In genomic region chr1:36450270-36450918, GRCh38 we compare ENCODE assay signal across 8 cellular contexts. TPM values are rescaled to one million over a fixed set of nuclear protein-coding genes. Genes with fewer than 3 reads are reported as not detected.
DNase-seq lines count a peak whose midpoint lies in the region; ATAC-seq and TF ChIP-seq lines count a peak whose summit lies in the region.

Gene OSCP1, minus strand, starts transcription at chr1:36450451. Its CDS starts 82 bp downstream, at chr1:36450369.

- H3K9me3 Mint-ChIP-seq in natural killer cell treated with Interleukin-12 subunit alpha and Interleukin-12 subunit beta and Interleukin-15 and Interleukin-18, amount 100 ng/mL, for 72 hours = no peaks in the 10 kb centered on the region

- H3K36me3 ChIP-seq in RWPE2 (ENCODE audit: low read depth) = peaks cover 9% of the 10 kb centered on the region

- TF ChIP-seq CTCF in RWPE2 (IDR thresholded peaks at IDR 0.05; ENCODE audit: poor library complexity, severe bottlenecking) (no peak), fibroblast of the aortic adventitia (IDR thresholded peaks at IDR 0.05; ENCODE audit: insufficient read depth, low read length) (no peak)

- peaks cover 15% of the 10 kb centered on the region for H3K4me1 ChIP-seq in RWPE2 (ENCODE audit: insufficient read depth, poor library complexity, severe bottlenecking)

- peaks cover 18 to 20% of the 10 kb centered on the region in 2 donors for H3K4me1 Mint-ChIP-seq in natural killer cell treated with Interleukin-12 subunit alpha and Interleukin-12 subunit beta and Interleukin-15 and Interleukin-18, amount 100 ng/mL, for 72 hours (ENCODE audit: low read depth in 2 of 2)

- no peaks in the 10 kb centered on the region for H3K27me3 Mint-ChIP-seq in natural killer cell treated with Interleukin-12 subunit alpha and Interleukin-12 subunit beta and Interleukin-15 and Interleukin-18, amount 100 ng/mL, for 72 hours

- H3K27ac ChIP-seq in RWPE2 (ENCODE audit: poor library complexity, severe bottlenecking) = peak within 1 kb of the TSS; percentile 41

- peak; percentile 96 for ATAC-seq in GM21786 (IDR thresholded peaks at IDR 0.05; ENCODE audit: unreplicated experiment)
- ATAC-seq in RWPE2 (ENCODE audit: low read depth) = peak; percentile 98
- ATAC-seq in natural killer cell treated with Interleukin-12 subunit alpha and Interleukin-12 subunit beta and Interleukin-15 and Interleukin-18, amount 100 ng/mL, for 72 hours = peak; percentile 99

- H3K9me3 ChIP-seq in RWPE2 (ENCODE audit: severe bottlenecking) = no peaks in the 10 kb centered on the region

- H3K27me3 ChIP-seq in RWPE2 (ENCODE audit: insufficient read depth, poor library complexity, severe bottlenecking) = no peaks in the 10 kb centered on the region

- peak within 1 kb of the TSS; percentile 72 for H3K4me3 Mint-ChIP-seq in natural killer cell treated with Interleukin-12 subunit alpha and Interleukin-12 subunit beta and Interleukin-15 and Interleukin-18, amount 100 ng/mL, for 72 hours

- H3K4me3 ChIP-seq in RWPE2 (ENCODE audit: severe bottlenecking) = peak within 1 kb of the TSS; percentile 43
- peak within 1 kb of the TSS; percentile 79 for H3K4me3 ChIP-seq in fibroblast of the aortic adventitia (ENCODE audit: low read depth, low read length)

- DNase-seq in DMS79 treated with DMSO at 0.1 percent for 48 hours (lab: John Stamatoyannopoulos, UW) (peak; percentile 95), Kasumi-1 (lab: John Stamatoyannopoulos, UW) (peak; percentile 52 to 64), RWPE2 (ENCODE audit: low spot score) (peak; percentile 94), activated gamma-delta T cell (lab: John Stamatoyannopoulos, UW) (peak; percentile 67), fibroblast of the aortic adventitia (ENCODE audit: low read depth) (peak; percentile 97)
- peak; percentile 94 for DNase-seq in natural killer cell treated with Interleukin-12 subunit alpha and Interleukin-12 subunit beta and Interleukin-15 and Interleukin-18, amount 100 ng/mL, for 72 hours (ENCODE audit: low spot score)
- DNase-seq in stimulated activated naive CD4-positive, alpha-beta T cell treated with Interleukin-2 at 50 U/mL for 16 hours (lab: John Stamatoyannopoulos, UW) = peak; percentile 80

- H3K27ac Mint-ChIP-seq in natural killer cell treated with Interleukin-12 subunit alpha and Interleukin-12 subunit beta and Interleukin-15 and Interleukin-18, amount 100 ng/mL, for 72 hours = peak within 1 kb of the TSS; percentile 56 to 86

- peaks cover 9% of the 10 kb centered on the region for H3K36me3 Mint-ChIP-seq in natural killer cell treated with Interleukin-12 subunit alpha and Interleukin-12 subunit beta and Interleukin-15 and Interleukin-18, amount 100 ng/mL, for 72 hours

RNA-seq across cellular contexts. Expression of gene OSCP1, which starts in this region (rescaled TPM):
- total RNA-seq in fibroblast of the aortic adventitia (ENCODE audit: low replicate concordance) = 2.7 and 8.7 TPM in 2 replicates
- 1 to 10 TPM in 1 of 2 donors, under 1 TPM in 1; 0.59 to 1.2 TPM for total RNA-seq in natural killer cell treated with Interleukin-12 subunit alpha and Interleukin-12 subunit beta and Interleukin-15 and Interleukin-18, amount 100 ng/mL, for 72 hours

Comparison
In these comparisons a context has a peak if more than half of its experiments do, and no peak if none do; other contexts are left out.
1. Peak in every context shown above with its lines: DNase-seq, ATAC-seq, H3K4me3 ChIP-seq and H3K27ac ChIP-seq.